ENCODE assay signal across 9 cellular contexts in genomic region chr12:68932701-68933563, GRCh38. TPM values are rescaled to one million over a fixed set of nuclear protein-coding genes. Genes with fewer than 3 reads are reported as not detected.
DNase-seq lines count a peak whose midpoint lies in the region; ATAC-seq lines count a peak whose summit lies in the region.
"Had no signal": no experiment of that assay in that cellular context is flagged by ENCODE, and none has a peak within 500 bp of the region (broad histone marks: within the 10 kb centered on the region; RNA-seq: fewer than 3 reads in every experiment).

Gene CPM, minus strand, starts transcription at chr12:68933171. Its CDS starts 334 bp downstream, at chr12:68932837.

- DNase-seq in DMS 273 (lab: John Stamatoyannopoulos, UW; ENCODE audit: unreplicated experiment) = peak; percentile 86
- no peak for DNase-seq in DMS 273 treated with DMSO at 0.1 percent for 48 hours (lab: John Stamatoyannopoulos, UW)
- DNase-seq in NCI-H510A (lab: John Stamatoyannopoulos, UW) = peak; percentile 78
- peak; percentile 8 to 49 for DNase-seq in activated CD8-positive, alpha-beta memory T cell treated with anti-CD3 and anti-CD28 coated beads for 1 hour (ENCODE audit: extremely low read depth in 1 of 2, low read depth in 1 of 2)
- peak; percentile 35 to 53 (median 45) for DNase-seq in effector memory CD4-positive, alpha-beta T cell
- DNase-seq in mesenchymal stem cell = peak; percentile 28
- DNase-seq in stimulated activated CD4-positive, alpha-beta T cell treated with anti-CD3 and anti-CD28 coated beads, TNF-alpha, amount 100 ng/mL, for 48 hours (ENCODE audit: low read depth in 3 of 3) = peak; percentile 45 to 72 (median 56)

- H3K4ac ChIP-seq in mesenchymal stem cell (ENCODE audit: low read depth in 1 of 2, low read length in 2 of 2) = peak within 1 kb of the TSS in 1 of 2 experiments; percentile 30

- H3K14ac ChIP-seq in mesenchymal stem cell (ENCODE audit: low read length in 2 of 2) = peak within 1 kb of the TSS in 1 of 2 experiments; percentile 7

- H2BK5ac ChIP-seq in mesenchymal stem cell (ENCODE audit: low read depth, low read length, poor library complexity, severe bottlenecking) = no peak within 1 kb of the TSS

- no peaks in the 10 kb centered on the region for H3K36me3 ChIP-seq in effector memory CD4-positive, alpha-beta T cell (ENCODE audit: control insufficient read depth, insufficient read depth, low read length)
- no peaks in the 10 kb centered on the region for H3K36me3 ChIP-seq in mesenchymal stem cell (ENCODE audit: control insufficient read depth in 1 of 2, insufficient read depth in 2 of 2, low read depth in 1 of 2, low read length in 2 of 2)

- peak; percentile 93 for ATAC-seq in HG02884 (IDR thresholded peaks at IDR 0.05; ENCODE audit: unreplicated experiment)

- peak within 1 kb of the TSS; percentile 93 for H3K4me2 ChIP-seq in mesenchymal stem cell (ENCODE audit: low read length, poor library complexity, severe bottlenecking)

- H3K27me3 ChIP-seq in effector memory CD4-positive, alpha-beta T cell (replicated peaks; ENCODE audit: control insufficient read depth, insufficient read depth, low read length, poor library complexity, severe bottlenecking) = no peaks in the 10 kb centered on the region
- peaks cover 8 to 17% of the 10 kb centered on the region in 2 experiments for H3K27me3 ChIP-seq in mesenchymal stem cell (ENCODE audit: control insufficient read depth in 1 of 2, insufficient read depth in 1 of 2, low read length in 2 of 2)

- no peak within 1 kb of the TSS for H2AK5ac ChIP-seq in mesenchymal stem cell (ENCODE audit: low read length, severe bottlenecking)

- H3K18ac ChIP-seq in mesenchymal stem cell (ENCODE audit: low read depth in 1 of 2, low read length in 2 of 2) = peak within 1 kb of the TSS in 1 of 2 experiments; percentile 11

- peak within 1 kb of the TSS; percentile 67 for H3K9ac ChIP-seq in mesenchymal stem cell (ENCODE audit: low read length)

- H2BK15ac ChIP-seq in mesenchymal stem cell (ENCODE audit: low read depth, poor library complexity, severe bottlenecking) = peak within 1 kb of the TSS; percentile 67

- H3K79me1 ChIP-seq in mesenchymal stem cell (replicated peaks; ENCODE audit: low read length, poor library complexity, severe bottlenecking) = no peaks in the 10 kb centered on the region

- no peak within 1 kb of the TSS for H4K91ac ChIP-seq in mesenchymal stem cell (ENCODE audit: low read length)

- peaks cover 4% of the 10 kb centered on the region for H3K4me1 ChIP-seq in effector memory CD4-positive, alpha-beta T cell (ENCODE audit: control insufficient read depth, insufficient read depth, low read length, poor library complexity, severe bottlenecking)
- H3K4me1 ChIP-seq in mesenchymal stem cell (ENCODE audit: control insufficient read depth, insufficient read depth, low read depth, low read length) = peaks cover 11% of the 10 kb centered on the region

- peak within 1 kb of the TSS; percentile 81 for H2AFZ ChIP-seq in mesenchymal stem cell (ENCODE audit: low read depth, low read length)

- no peak within 1 kb of the TSS for H2BK120ac ChIP-seq in mesenchymal stem cell (ENCODE audit: low read depth, low read length)

- no peak within 1 kb of the TSS for H2BK12ac ChIP-seq in mesenchymal stem cell (ENCODE audit: low read length in 2 of 2)

- H3K9me3 ChIP-seq in effector memory CD4-positive, alpha-beta T cell (ENCODE audit: control insufficient read depth, low read length) = no peaks in the 10 kb centered on the region
- H3K9me3 ChIP-seq in mesenchymal stem cell (ENCODE audit: control insufficient read depth, low read length) = peaks cover 4% of the 10 kb centered on the region

- peak within 1 kb of the TSS in 1 of 2 experiments; percentile 89 for H3K23ac ChIP-seq in mesenchymal stem cell (ENCODE audit: low read length in 2 of 2)

- H3K4me3 ChIP-seq in effector memory CD4-positive, alpha-beta T cell (ENCODE audit: insufficient read depth, low read depth, low read length, poor library complexity, severe bottlenecking) = peak within 1 kb of the TSS; percentile 67
- H3K4me3 ChIP-seq in mesenchymal stem cell (ENCODE audit: insufficient read depth in 1 of 2, low read depth in 1 of 2, low read length in 2 of 2) = peak within 1 kb of the TSS; percentile 62 to 87

- 1% methylated on average over 80 of the region's 81 CpGs for WGBS in mesenchymal stem cell

- H4K8ac ChIP-seq in mesenchymal stem cell (ENCODE audit: low read length) = no peak within 1 kb of the TSS

- no peak within 1 kb of the TSS for H3K27ac ChIP-seq in effector memory CD4-positive, alpha-beta T cell (ENCODE audit: insufficient read depth, low read length, poor library complexity, severe bottlenecking)
- no peak within 1 kb of the TSS for H3K27ac ChIP-seq in mesenchymal stem cell (ENCODE audit: low read length, poor library complexity, severe bottlenecking)
- H3K27ac ChIP-seq: 22Rv1 had no signal

RNA-seq across cellular contexts. Expression of gene CPM, which starts in this region (rescaled TPM):
- 0.22 TPM for polyA plus RNA-seq in mesenchymal stem cell (2013, experiment 1 of 2)
- 0.26 TPM for polyA plus RNA-seq in mesenchymal stem cell (2013, experiment 2 of 2)
